27 cellular contexts compared by ENCODE assay signal in genomic region chr22:39408173-39408572, GRCh38. TPM values are rescaled to one million over a fixed set of nuclear protein-coding genes. Genes with fewer than 3 reads are reported as not detected.
DNase-seq lines count a peak whose midpoint lies in the region; ATAC-seq and TF ChIP-seq lines count a peak whose summit lies in the region.
"Had no signal": no experiment of that assay in that cellular context is flagged by ENCODE, and none has a peak within 500 bp of the region (broad histone marks: within the 10 kb centered on the region; RNA-seq: fewer than 3 reads in every experiment).

No MANE protein-coding gene starts in this region.

- H3K9me3 Mint-ChIP-seq in glutamatergic neuron (ENCODE audit: unreplicated experiment): peaks cover 2% of the 10 kb centered on the region
- H3K9me3 Mint-ChIP-seq: activated B cell treated with CpG ODN at 0.5 μM for 24 hours; activated T-helper 1 cell treated with anti-CD3 and anti-CD28 coated beads, Interleukin-12 subunit alpha, Interleukin-12 subunit beta, Interleukin-2, Interleukin-4 antibody, amounts not matched to agents 30 ng/mL and 10 ng/mL and 1 ng/mL, durations not matched to agents 14 hours and 24 hours and 36 hours; central memory CD8-positive, alpha-beta T cell; neural progenitor cell had no signal

- no peak overlapping the region for H3K18ac ChIP-seq in mesenchymal stem cell (ENCODE audit: low read depth in 1 of 2, low read length in 2 of 2)

- H3K23ac ChIP-seq in mesenchymal stem cell (ENCODE audit: low read length in 2 of 2): no peak overlapping the region

- no peaks in the 10 kb centered on the region for H3K36me3 Mint-ChIP-seq in glutamatergic neuron (ENCODE audit: unreplicated experiment)

- no peak overlapping the region for H2BK15ac ChIP-seq in mesenchymal stem cell (ENCODE audit: low read depth, poor library complexity, severe bottlenecking)

- H3K27ac ChIP-seq in right cardiac atrium (ENCODE audit: low read length): no peak overlapping the region
- H3K27ac ChIP-seq in mesenchymal stem cell (ENCODE audit: low read length, poor library complexity, severe bottlenecking): no peak overlapping the region
- H3K27ac ChIP-seq: A549, neural progenitor cell had no signal

- peaks cover 31% of the 10 kb centered on the region for H3K79me1 ChIP-seq in mesenchymal stem cell (replicated peaks; ENCODE audit: low read length, poor library complexity, severe bottlenecking)

- H3K14ac ChIP-seq in mesenchymal stem cell (ENCODE audit: low read length in 2 of 2): no peak overlapping the region

- peak; percentile 2 for DNase-seq in left ventricle myocardium superior
- no peak for DNase-seq in right cardiac atrium
- DNase-seq in epithelial cell of esophagus (ENCODE audit: low read depth): peak; percentile 90
- no peak for DNase-seq in mesenchymal stem cell
- no peak for DNase-seq in glutamatergic neuron
- DNase-seq in LoVo (ENCODE audit: low spot score): no peak
- no peak for DNase-seq in D341Med (ENCODE audit: low spot score)
- DNase-seq: activated B cell treated with CpG ODN at 0.5 μM for 24 hours; activated CD4-positive, alpha-beta T cell treated with anti-CD3 and anti-CD28 coated beads, Interleukin-2, amount 50 U/mL, for 4 hours; activated naive CD4-positive, alpha-beta T cell treated with anti-CD3 and anti-CD28 coated beads, Interleukin-2, amount 50 U/mL, for 16 hours; BE2C; Caco-2; DMS79 treated with DMSO at 0.1 percent for 48 hours; H7; islet precursor cell; NCI-H1092; NCI-H1930; NCI-H226; NCI-H774 had no signal

- peaks cover 4% of the 10 kb centered on the region for H3K27me3 Mint-ChIP-seq in glutamatergic neuron (ENCODE audit: unreplicated experiment)
- H3K27me3 Mint-ChIP-seq: activated B cell treated with CpG ODN at 0.5 μM for 24 hours; central memory CD8-positive, alpha-beta T cell had no signal

- H4K91ac ChIP-seq in mesenchymal stem cell (ENCODE audit: low read length): no peak overlapping the region

- H3K4me1 Mint-ChIP-seq in glutamatergic neuron (ENCODE audit: low read depth, unreplicated experiment): peaks cover 6% of the 10 kb centered on the region

- H3K27ac Mint-ChIP-seq in glutamatergic neuron (ENCODE audit: unreplicated experiment): no peak overlapping the region
- H3K27ac Mint-ChIP-seq: activated B cell treated with CpG ODN at 0.5 μM for 24 hours; activated T-helper 1 cell treated with anti-CD3 and anti-CD28 coated beads, Interleukin-12 subunit alpha, Interleukin-12 subunit beta, Interleukin-2, Interleukin-4 antibody, amounts not matched to agents 30 ng/mL and 10 ng/mL and 1 ng/mL, durations not matched to agents 14 hours and 24 hours and 36 hours; neural progenitor cell had no signal

- H3K4me3 Mint-ChIP-seq in glutamatergic neuron (ENCODE audit: unreplicated experiment): no peak overlapping the region
- H3K4me3 Mint-ChIP-seq: activated B cell treated with CpG ODN at 0.5 μM for 24 hours; activated T-helper 1 cell treated with anti-CD3 and anti-CD28 coated beads, Interleukin-12 subunit alpha, Interleukin-12 subunit beta, Interleukin-2, Interleukin-4 antibody, amounts not matched to agents 30 ng/mL and 10 ng/mL and 1 ng/mL, durations not matched to agents 14 hours and 24 hours and 36 hours; central memory CD8-positive, alpha-beta T cell; neural progenitor cell had no signal

- no peak overlapping the region for H3K4me2 ChIP-seq in mesenchymal stem cell (ENCODE audit: low read length, poor library complexity, severe bottlenecking)
- H3K4me2 ChIP-seq: A549, neural progenitor cell had no signal

- H4K8ac ChIP-seq in mesenchymal stem cell (ENCODE audit: low read length): no peak overlapping the region

- H2AK5ac ChIP-seq in mesenchymal stem cell (ENCODE audit: low read length, severe bottlenecking): no peak overlapping the region

- H3K9me3 ChIP-seq in right cardiac atrium (ENCODE audit: control insufficient read depth, low read length) (no peaks in the 10 kb centered on the region), mesenchymal stem cell (ENCODE audit: control insufficient read depth, low read length) (no peaks in the 10 kb centered on the region)
- H3K9me3 ChIP-seq: A549, BE2C, Caco-2 had no signal

- 83% methylated on average over 11 of the region's 11 CpGs for WGBS in right cardiac atrium
- WGBS in mesenchymal stem cell: 97% methylated on average over 11 of the region's 11 CpGs

- peak overlapping the region; percentile 38 for H3K9ac ChIP-seq in mesenchymal stem cell (ENCODE audit: low read length)
- H3K9ac ChIP-seq: neural progenitor cell had no signal

- ATAC-seq in left ventricle myocardium superior: no peak
- ATAC-seq in right cardiac atrium: no peak
- no peak for ATAC-seq in GM18867 (IDR thresholded peaks at IDR 0.05; ENCODE audit: unreplicated experiment)
- ATAC-seq: A549, SK-N-SH treated with all-trans-retinoic acid at 6 μM for 48 hours had no signal

- peaks cover 2 to 4% of the 10 kb centered on the region in 2 experiments for H3K36me3 ChIP-seq in mesenchymal stem cell (ENCODE audit: control insufficient read depth in 1 of 2, insufficient read depth in 2 of 2, low read depth in 1 of 2, low read length in 2 of 2)
- H3K36me3 ChIP-seq: neural progenitor cell had no signal

- H3K4me1 ChIP-seq in right cardiac atrium (ENCODE audit: control insufficient read depth, insufficient read depth, low read length): no peaks in the 10 kb centered on the region
- H3K4me1 ChIP-seq in mesenchymal stem cell (ENCODE audit: control insufficient read depth, insufficient read depth, low read depth, low read length): peaks cover 2% of the 10 kb centered on the region
- H3K4me1 ChIP-seq: A549, BE2C, Caco-2 had no signal

- no peak overlapping the region for H2BK120ac ChIP-seq in mesenchymal stem cell (ENCODE audit: low read depth, low read length)

- no peaks in the 10 kb centered on the region for H3K27me3 ChIP-seq in right cardiac atrium (ENCODE audit: control insufficient read depth, insufficient read depth)
- H3K27me3 ChIP-seq in mesenchymal stem cell (ENCODE audit: control insufficient read depth in 1 of 2, insufficient read depth in 1 of 2, low read length in 2 of 2): no peaks in the 10 kb centered on the region
- H3K27me3 ChIP-seq: BE2C, neural progenitor cell had no signal

- no peak overlapping the region for H2BK12ac ChIP-seq in mesenchymal stem cell (ENCODE audit: low read length in 2 of 2)

- H3K4me3 ChIP-seq in right cardiac atrium (ENCODE audit: low read length) (no peak overlapping the region), epithelial cell of esophagus (ENCODE audit: low read length) (no peak overlapping the region), mesenchymal stem cell (ENCODE audit: insufficient read depth in 1 of 2, low read depth in 1 of 2, low read length in 2 of 2) (no peak overlapping the region)
- H3K4me3 ChIP-seq: A549, lung, neural progenitor cell had no signal

- H2BK5ac ChIP-seq in mesenchymal stem cell (ENCODE audit: low read depth, low read length, poor library complexity, severe bottlenecking): no peak overlapping the region

- intact Hi-C loops in left ventricle myocardium superior (cut with micrococcal nuclease) (no loop called here), right cardiac atrium (cut with DNase I) (loop anchor here in 3 of 4 donors (10.0 kb wide), 2 partner anchors 107 to 117 kb away; partner anchors contain the start of gene ATF4 (in 1 of the 3))

- TF ChIP-seq CTCF in epithelial cell of esophagus (IDR thresholded peaks at IDR 0.05; ENCODE audit: insufficient read depth, low read depth, low read length, missing control alignments) (no peak), glutamatergic neuron (IDR thresholded peaks at IDR 0.05; ENCODE audit: partially characterized antibody, unreplicated experiment) (no peak)

- H3K4ac ChIP-seq in mesenchymal stem cell (ENCODE audit: low read depth in 1 of 2, low read length in 2 of 2): no peak overlapping the region

- H2AFZ ChIP-seq in mesenchymal stem cell (ENCODE audit: low read depth, low read length): no peak overlapping the region
- H2AFZ ChIP-seq: neural progenitor cell had no signal

RNA-seq across cellular contexts. Expression of gene TAB1, which starts 8.6 kb away (rescaled TPM):
- total RNA-seq in left ventricle myocardium superior (18.4 TPM), right cardiac atrium (10 to 100 TPM; 14.9 to 18.7 (median 17.3) TPM), glutamatergic neuron (ENCODE audit: unreplicated experiment) (27.5 TPM)
- polyA plus RNA-seq in right cardiac atrium: 16.2 TPM
- 10.8 TPM for polyA plus RNA-seq in mesenchymal stem cell (2013, experiment 1 of 2)
- polyA plus RNA-seq in mesenchymal stem cell (2013, experiment 2 of 2): 11.1 TPM

RNA-seq across cellular contexts. Expression of gene MGAT3, which starts 48.6 kb away (rescaled TPM):
- total RNA-seq in left ventricle myocardium superior (6.3 TPM), right cardiac atrium (10 to 100 TPM in 1 of 4 donors, 1 to 10 TPM in 3; 7.3 to 11.6 (median 9.6) TPM), glutamatergic neuron (ENCODE audit: unreplicated experiment) (12.8 TPM)
- polyA plus RNA-seq in right cardiac atrium: 8.7 TPM
- polyA plus RNA-seq in mesenchymal stem cell (2013, experiment 1 of 2): 2.1 TPM
- 2.0 TPM for polyA plus RNA-seq in mesenchymal stem cell (2013, experiment 2 of 2)
- total RNA-seq: dermis microvascular lymphatic vessel endothelial cell had no signal

RNA-seq across cellular contexts. Expression of gene SYNGR1, which starts 58.4 kb away (rescaled TPM):
- total RNA-seq in left ventricle myocardium superior (41.3 TPM), right cardiac atrium (10 to 100 TPM; 66.4 to 82.0 (median 70.5) TPM), glutamatergic neuron (ENCODE audit: unreplicated experiment) (49.5 TPM)
- 101 TPM for polyA plus RNA-seq in right cardiac atrium
- polyA plus RNA-seq in mesenchymal stem cell (2013, experiment 1 of 2): 22.3 TPM
- polyA plus RNA-seq in mesenchymal stem cell (2013, experiment 2 of 2): 22.9 TPM
- total RNA-seq: activated T-helper 1 cell treated with anti-CD3 and anti-CD28 coated beads, Interleukin-12 subunit alpha, Interleukin-12 subunit beta, Interleukin-2, Interleukin-4 antibody, amounts not matched to agents 30 ng/mL and 10 ng/mL and 1 ng/mL, durations not matched to agents 14 hours and 24 hours and 36 hours had no signal

Comparison
In these comparisons a context has a peak if more than half of its experiments do, and no peak if none do; other contexts are left out.
1. DNase-seq: peak in left ventricle myocardium superior (single experiment) and epithelial cell of esophagus (single experiment); none in right cardiac atrium (0 of 3), mesenchymal stem cell (single experiment), glutamatergic neuron (single experiment), LoVo (single experiment) and D341Med (single experiment).